Comparison of ENCODE assay signal across 1 cellular context in the genomic region with DNA sequence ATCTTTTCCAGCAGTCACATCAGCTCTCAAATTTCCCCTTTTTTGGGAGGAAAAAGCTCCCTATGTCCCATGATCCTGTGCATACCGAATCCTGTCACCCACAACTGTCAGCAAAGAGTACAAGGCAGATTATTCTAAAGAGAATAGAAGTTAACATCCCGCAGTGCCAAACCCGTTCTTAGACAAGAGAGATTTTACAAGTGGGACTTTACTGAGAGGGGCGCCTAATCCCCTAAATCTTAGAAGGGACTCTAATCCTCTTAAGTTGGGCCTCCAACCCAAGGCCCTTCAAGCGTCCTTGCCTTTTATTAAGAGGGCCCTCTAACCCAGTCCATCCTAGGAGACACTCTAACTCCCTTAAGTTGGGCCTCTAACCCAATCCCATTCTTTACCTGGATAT.
TF ChIP-seq lines count a peak whose summit lies in the region.

No MANE protein-coding gene starts in this region.

TF ChIP-seq in HepG2, 621 proteins besides CTCF, POLR2A, EP300 and RAD21 (continued from another document):
- TF ChIP-seq SNAPC4 (CRISPR knock-in tag; IDR thresholded peaks at IDR 0.05): no peak
- TF ChIP-seq ZNF263 (CRISPR knock-in tag; IDR thresholded peaks at IDR 0.05): no peak
- TF ChIP-seq, protein P1, sequence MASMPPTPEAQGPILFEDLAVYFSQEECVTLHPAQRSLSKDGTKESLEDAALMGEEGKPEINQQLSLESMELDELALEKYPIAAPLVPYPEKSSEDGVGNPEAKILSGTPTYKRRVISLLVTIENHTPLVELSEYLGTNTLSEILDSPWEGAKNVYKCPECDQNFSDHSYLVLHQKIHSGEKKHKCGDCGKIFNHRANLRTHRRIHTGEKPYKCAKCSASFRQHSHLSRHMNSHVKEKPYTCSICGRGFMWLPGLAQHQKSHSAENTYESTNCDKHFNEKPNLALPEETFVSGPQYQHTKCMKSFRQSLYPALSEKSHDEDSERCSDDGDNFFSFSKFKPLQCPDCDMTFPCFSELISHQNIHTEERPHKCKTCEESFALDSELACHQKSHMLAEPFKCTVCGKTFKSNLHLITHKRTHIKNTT (CRISPR knock-in tag; IDR thresholded peaks at IDR 0.05): no peak
- TF ChIP-seq ATAD3A (CRISPR knock-in tag; IDR thresholded peaks at IDR 0.05): no peak
- TF ChIP-seq ZNF563 (CRISPR knock-in tag; IDR thresholded peaks at IDR 0.05): no peak
